8 cellular contexts compared by ENCODE assay signal in genomic region chr2:219228026-219228744, GRCh38. TPM values are rescaled to one million over a fixed set of nuclear protein-coding genes. Genes with fewer than 3 reads are reported as not detected.
DNase-seq lines count a peak whose midpoint lies in the region; ATAC-seq and TF ChIP-seq lines count a peak whose summit lies in the region.

No MANE protein-coding gene starts in this region.

- peaks cover 44% of the 10 kb centered on the region; the same call in 1 of the 2 replicates for H3K36me3 ChIP-seq in Loucy (ENCODE audit: insufficient read depth, low read length)

- no peaks in the 10 kb centered on the region for H3F3A ChIP-seq in Loucy (ENCODE audit: low read depth)

- ATAC-seq in HG02610 (IDR thresholded peaks at IDR 0.05; ENCODE audit: unreplicated experiment) (no peak), GM18870 (IDR thresholded peaks at IDR 0.05; ENCODE audit: unreplicated experiment) (no peak)

- peaks cover 26 to 39% (median 31%) of the 10 kb centered on the region in 3 donors for H3K27me3 Mint-ChIP-seq in CD14-positive monocyte (ENCODE audit: low read depth in 3 of 3)
- H3K27me3 Mint-ChIP-seq in nephron progenitor cell (ENCODE audit: low read depth, poor library complexity), result peaks cover 7% of the 10 kb centered on the region

- peaks cover 54 to 63% of the 10 kb centered on the region in 2 donors for H3K36me3 Mint-ChIP-seq in CD14-positive monocyte
- peaks cover 48% of the 10 kb centered on the region for H3K36me3 Mint-ChIP-seq in nephron progenitor cell (ENCODE audit: low read depth)

- peak overlapping the region; percentile 88 for H3K4me2 ChIP-seq in Loucy (ENCODE audit: low read depth, low read length, poor library complexity, severe bottlenecking)

- H3K4me3 ChIP-seq in Loucy (ENCODE audit: low read length, poor library complexity, severe bottlenecking) (peak overlapping the region; percentile 89), coronary artery (peak overlapping the region; percentile 86)

- H3K27ac ChIP-seq in coronary artery, result peak overlapping the region; percentile 91 to 96

- H3K9ac ChIP-seq in Loucy (ENCODE audit: low read depth, low read length, poor library complexity, severe bottlenecking), result peak overlapping the region; percentile 92

- peaks cover 53% of the 10 kb centered on the region for H3K4me1 Mint-ChIP-seq in CD14-positive monocyte
- H3K4me1 Mint-ChIP-seq in nephron progenitor cell, result peaks cover 41% of the 10 kb centered on the region

- no peak for DNase-seq in CD14-positive monocyte (ENCODE audit: low spot score)
- no peak for DNase-seq in coronary artery (ENCODE audit: low spot score)
- no peak for DNase-seq in nephron progenitor cell
- DNase-seq in A172 (ENCODE audit: low spot score), result no peak
- no peak for DNase-seq in COR-L47 (lab: John Stamatoyannopoulos, UW)

- peaks cover 20% of the 10 kb centered on the region for H3K4me1 ChIP-seq in Loucy (ENCODE audit: insufficient read depth, low read length, poor library complexity, severe bottlenecking)

- no peak overlapping the region for H2AFZ ChIP-seq in Loucy (ENCODE audit: low read length)

- H4K20me1 ChIP-seq in Loucy (ENCODE audit: insufficient read depth, low read length, poor library complexity, severe bottlenecking), result peaks cover 15% of the 10 kb centered on the region

- H3K9me2 ChIP-seq in Loucy (replicated peaks; ENCODE audit: low read depth, low read length), result no peaks in the 10 kb centered on the region

- intact Hi-C loops in CD14-positive monocyte (cut with micrococcal nuclease), result loop anchor here in 1 of 2 donors (5.0 kb wide), 1 partner anchor 69 kb away; no protein-coding TSS in a partner anchor

- H3K4me3 Mint-ChIP-seq in CD14-positive monocyte, result peak overlapping the region; percentile 95 to 98
- peak overlapping the region; percentile 84 for H3K4me3 Mint-ChIP-seq in nephron progenitor cell

- no peaks in the 10 kb centered on the region for H3K9me3 ChIP-seq in Loucy (ENCODE audit: insufficient read depth, low read depth, low read length)

- no peak for TF ChIP-seq CTCF in CD14-positive monocyte (IDR thresholded peaks at IDR 0.05)
- no peak for TF ChIP-seq CTCF in Loucy (conservative IDR thresholded peaks at IDR 0.05; ENCODE audit: low read length)
- no peak for TF ChIP-seq CTCF in coronary artery (IDR thresholded peaks at IDR 0.05)
- TF ChIP-seq CTCF in nephron progenitor cell (IDR thresholded peaks at IDR 0.05), result no peak

- H3K27me3 ChIP-seq in Loucy (ENCODE audit: insufficient read depth, low read length, poor library complexity, severe bottlenecking), result no peaks in the 10 kb centered on the region

- H3K9me3 Mint-ChIP-seq in CD14-positive monocyte (peaks cover 0 to 21% (median 8%) of the 10 kb centered on the region in 7 donors), nephron progenitor cell (no peaks in the 10 kb centered on the region)

- H3K79me2 ChIP-seq in Loucy (ENCODE audit: insufficient read depth, low read length), result peaks cover 56% of the 10 kb centered on the region

- H3K27ac Mint-ChIP-seq in CD14-positive monocyte (peak overlapping the region in 6 of 7 donors; percentile 18 to 75 (median 64)), nephron progenitor cell (peak overlapping the region; percentile 42)

RNA-seq across cellular contexts. Expression of gene ATG9A, which starts 1.3 kb away (rescaled TPM):
- polyA plus RNA-seq in CD14-positive monocyte, result 10 to 100 TPM; 24.7 to 26.3 TPM
- 59.0 and 60.7 TPM in 2 replicates for total RNA-seq in A172 (2014; rRNA removed; shearing (Covaris generic))

RNA-seq across cellular contexts. Expression of gene ANKZF1, which starts 1.4 kb away (rescaled TPM):
- 10 to 100 TPM in 1 of 2 donors, 1 to 10 TPM in 1; 7.6 to 10.4 TPM for polyA plus RNA-seq in CD14-positive monocyte
- total RNA-seq in A172 (2014; rRNA removed; shearing (Covaris generic)), result 23.6 and 24.7 TPM in 2 replicates

RNA-seq across cellular contexts. Expression of gene ABCB6, which starts 9.4 kb away (rescaled TPM):
- under 1 TPM; 0.28 to 0.58 TPM for polyA plus RNA-seq in CD14-positive monocyte
- total RNA-seq in A172 (2014; rRNA removed; shearing (Covaris generic)), result 41.2 and 41.9 TPM in 2 replicates

RNA-seq across cellular contexts. Expression of gene GLB1L, which starts 17.1 kb away (rescaled TPM):
- 10 to 100 TPM in 1 of 2 donors, 1 to 10 TPM in 1; 4.0 to 11.7 TPM for polyA plus RNA-seq in CD14-positive monocyte
- total RNA-seq in A172 (2014; rRNA removed; shearing (Covaris generic)), result 9.6 and 12.1 TPM in 2 replicates

RNA-seq across cellular contexts. Expression of gene STK16, which starts 17.1 kb away (rescaled TPM):
- polyA plus RNA-seq in CD14-positive monocyte, result 10 to 100 TPM; 16.7 to 17.8 TPM
- 16.3 and 23.1 TPM in 2 replicates for total RNA-seq in A172 (2014; rRNA removed; shearing (Covaris generic))
